Comparison of ENCODE assay signal across 11 cellular contexts in genomic region chr1:26329380-26329779, GRCh38. TPM values are rescaled to one million over a fixed set of nuclear protein-coding genes. Genes with fewer than 3 reads are reported as not detected.
"Had no signal": no experiment of that assay in that cellular context is flagged by ENCODE, and none has a peak within 500 bp of the region (broad histone marks: within the 10 kb centered on the region; RNA-seq: fewer than 3 reads in every experiment).

No MANE protein-coding gene starts in this region.

RNA-seq across cellular contexts. Expression of gene CD52, which starts 11.6 kb away (rescaled TPM):
- total RNA-seq: PC-3, RPMI7951, SJCRH30, SJSA1, SK-MEL-5 had no signal
- polyA plus RNA-seq: SK-N-SH had no signal

RNA-seq across cellular contexts. Expression of gene CRYBG2, which starts 24.6 kb away (rescaled TPM):
- total RNA-seq: Right ventricle myocardium inferior, Right ventricle myocardium superior, RPMI7951, SJCRH30, SJSA1, SK-MEL-5 had no signal

RNA-seq across cellular contexts. Expression of gene ZNF683, which starts 43.2 kb away (rescaled TPM):
- total RNA-seq: OCI-LY7, PC-3, PC-9, Peyer's patch, Right ventricle myocardium superior, RPMI7951, SJCRH30, SJSA1, SK-MEL-5 had no signal
- polyA plus RNA-seq: SK-N-SH had no signal
